In genomic region chr7:48154792-48155413, GRCh38 we compare ENCODE assay signal across 8 cellular contexts. TPM values are rescaled to one million over a fixed set of nuclear protein-coding genes. Genes with fewer than 3 reads are reported as not detected.
DNase-seq lines count a peak whose midpoint lies in the region; ATAC-seq and TF ChIP-seq lines count a peak whose summit lies in the region.

No MANE protein-coding gene starts in this region.

- no peaks in the 10 kb centered on the region for H3K9me3 ChIP-seq in Caco-2
- H3K9me3 ChIP-seq in hepatocyte (ENCODE audit: low read depth), result no peaks in the 10 kb centered on the region

- no peaks in the 10 kb centered on the region for H3K9me2 ChIP-seq in hepatocyte (replicated peaks; ENCODE audit: insufficient read depth)

- intact Hi-C loops in Caco-2 (cut with micrococcal nuclease; ENCODE audit: unreplicated experiment), result loop anchor here (1.0 to 2.0 kb wide), 5 partner anchors 15 to 210 kb away; partner anchors contain the start of gene UPP1

- H3K9me3 Mint-ChIP-seq in Caco-2 (ENCODE audit: unreplicated experiment) (no peaks in the 10 kb centered on the region), type B pancreatic cell (no peaks in the 10 kb centered on the region)
- H3K9me3 Mint-ChIP-seq in activated CD4-positive, alpha-beta memory T cell treated with anti-CD3 and anti-CD28 coated beads, Interleukin-2, amount 10 ng/mL, durations not matched to agents 7 days and 5 days, result no peaks in the 10 kb centered on the region

- H3K36me3 Mint-ChIP-seq in Caco-2 (ENCODE audit: insufficient read depth, unreplicated experiment) (no peaks in the 10 kb centered on the region), type B pancreatic cell (no peaks in the 10 kb centered on the region)
- no peaks in the 10 kb centered on the region for H3K36me3 Mint-ChIP-seq in activated CD4-positive, alpha-beta memory T cell treated with anti-CD3 and anti-CD28 coated beads, Interleukin-2, amount 10 ng/mL, durations not matched to agents 7 days and 5 days (ENCODE audit: low read depth)

- POLR2A ChIA-PET in Caco-2 (lab: Charles Lee), result no interaction called here
- POLR2A ChIA-PET in activated CD4-positive, alpha-beta memory T cell treated with anti-CD3 and anti-CD28 coated beads, Interleukin-2, amount 10 ng/mL, durations not matched to agents 7 days and 5 days (lab: Charles Lee), result interaction anchor here (1.8 kb wide), 1 partner anchor 210 kb away, joined by 11 read pairs; no protein-coding TSS in a partner anchor

- H3K27me3 Mint-ChIP-seq in Caco-2 (ENCODE audit: insufficient read depth, unreplicated experiment) (peaks cover 17% of the 10 kb centered on the region), type B pancreatic cell (peaks cover 26% of the 10 kb centered on the region)
- peaks cover 33% of the 10 kb centered on the region for H3K27me3 Mint-ChIP-seq in activated CD4-positive, alpha-beta memory T cell treated with anti-CD3 and anti-CD28 coated beads, Interleukin-2, amount 10 ng/mL, durations not matched to agents 7 days and 5 days

- DNase-seq in Caco-2, result peak; percentile 48 to 70
- DNase-seq in activated CD4-positive, alpha-beta memory T cell treated with anti-CD3 and anti-CD28 coated beads, Interleukin-2, amount 10 ng/mL, durations not matched to agents 7 days and 5 days, result peak; percentile 53
- DNase-seq in hepatocyte (ENCODE audit: low spot score), result peak; percentile 72
- no peak for DNase-seq in type B pancreatic cell (ENCODE audit: extremely low spot score, unreplicated experiment)
- DNase-seq in 8988T, result no peak
- DNase-seq in activated CD8-positive, alpha-beta memory T cell treated with anti-CD3 and anti-CD28 coated beads, Interleukin-2, amount 50 U/mL, for 48 hours, result no peak

- BruUV-seq in Caco-2 (replicated peaks; lab: Mats Ljungman, UMichigan), result no TSS peak

- no peak overlapping the region for H3K4me3 Mint-ChIP-seq in Caco-2 (ENCODE audit: unreplicated experiment)
- H3K4me3 Mint-ChIP-seq in activated CD4-positive, alpha-beta memory T cell treated with anti-CD3 and anti-CD28 coated beads, Interleukin-2, amount 10 ng/mL, durations not matched to agents 7 days and 5 days, result no peak overlapping the region
- H3K4me3 Mint-ChIP-seq in type B pancreatic cell, result no peak overlapping the region

- H3K79me2 ChIP-seq in hepatocyte, result no peaks in the 10 kb centered on the region

- no peak overlapping the region for H3K4me2 ChIP-seq in hepatocyte

- H3K4me1 Mint-ChIP-seq in Caco-2 (ENCODE audit: low read depth, unreplicated experiment) (peaks cover 6% of the 10 kb centered on the region), type B pancreatic cell (ENCODE audit: unreplicated experiment) (no peaks in the 10 kb centered on the region)
- peaks cover 2% of the 10 kb centered on the region for H3K4me1 Mint-ChIP-seq in activated CD4-positive, alpha-beta memory T cell treated with anti-CD3 and anti-CD28 coated beads, Interleukin-2, amount 10 ng/mL, durations not matched to agents 7 days and 5 days

- H3K27ac ChIP-seq in hepatocyte, result no peak overlapping the region

- H3K36me3 ChIP-seq in Caco-2 (ENCODE audit: control insufficient read depth, insufficient read depth, low read length), result no peaks in the 10 kb centered on the region
- H3K36me3 ChIP-seq in hepatocyte (replicated peaks; ENCODE audit: insufficient read depth, low read depth), result no peaks in the 10 kb centered on the region

- no peaks in the 10 kb centered on the region for H3K27me3 ChIP-seq in Caco-2 (replicated peaks; ENCODE audit: control insufficient read depth, insufficient read depth, low read length)
- H3K27me3 ChIP-seq in hepatocyte, result no peaks in the 10 kb centered on the region

- peak; percentile 68 to 81 for TF ChIP-seq CTCF in Caco-2 (IDR thresholded peaks at IDR 0.05; ENCODE audit: insufficient read depth in 1 of 2, low read depth in 1 of 2, low read length in 1 of 2, severe bottlenecking in 1 of 2, unreplicated experiment in 1 of 2)
- peak; percentile 88 for TF ChIP-seq CTCF in LNCAP (IDR thresholded peaks at IDR 0.05)
- peak; percentile 73 for TF ChIP-seq CTCF in hepatocyte (IDR thresholded peaks at IDR 0.05; ENCODE audit: poor library complexity)
- peak; percentile 80 for TF ChIP-seq CTCF in type B pancreatic cell (conservative IDR thresholded peaks at IDR 0.05)

- no peaks in the 10 kb centered on the region for H3K4me1 ChIP-seq in Caco-2
- no peaks in the 10 kb centered on the region for H3K4me1 ChIP-seq in hepatocyte (ENCODE audit: insufficient read depth)

- H3K4me3 ChIP-seq in Caco-2 (ENCODE audit: low read depth, low read length) (no peak overlapping the region), hepatocyte (no peak overlapping the region)

- 74% methylated on average over 8 of the region's 8 CpGs for WGBS in hepatocyte (ENCODE audit: low lambda C conversion rate, missing lambda C conversion rate)

- H3K27ac Mint-ChIP-seq in Caco-2 (ENCODE audit: unreplicated experiment), result no peak overlapping the region
- H3K27ac Mint-ChIP-seq in activated CD4-positive, alpha-beta memory T cell treated with anti-CD3 and anti-CD28 coated beads, Interleukin-2, amount 10 ng/mL, durations not matched to agents 7 days and 5 days, result no peak overlapping the region
- H3K27ac Mint-ChIP-seq in type B pancreatic cell, result no peak overlapping the region

- no peaks in the 10 kb centered on the region for H4K20me1 ChIP-seq in hepatocyte (ENCODE audit: insufficient read depth, poor library complexity, severe bottlenecking)

- CTCF ChIA-PET in Caco-2 (lab: Charles Lee), result interaction anchor here (0.6 to 1.4 kb wide), 12 partner anchors 11 to 303 kb away, joined by 3 to 19 read pairs (median 3); partner anchors contain the start of genes C7orf57 and UPP1
- CTCF ChIA-PET in activated CD4-positive, alpha-beta memory T cell treated with anti-CD3 and anti-CD28 coated beads, Interleukin-2, amount 10 ng/mL, durations not matched to agents 7 days and 5 days (lab: Charles Lee), result interaction anchor here (0.6 to 2.6 kb wide), 12 partner anchors 14 to 226 kb away, joined by 3 to 50 read pairs (median 4); partner anchors contain the start of gene PKD1L1

- no peak overlapping the region for H2AFZ ChIP-seq in hepatocyte

- ATAC-seq in GM18868 (IDR thresholded peaks at IDR 0.05; ENCODE audit: unreplicated experiment), result peak; percentile 73

RNA-seq across cellular contexts. Expression of gene ABCA13, which starts 16.4 kb away (rescaled TPM):
- 0.07 and 0.09 TPM in 2 replicates for total RNA-seq in Caco-2 (2022)
- total RNA-seq in activated CD4-positive, alpha-beta memory T cell treated with anti-CD3 and anti-CD28 coated beads, Interleukin-2, amount 10 ng/mL, durations not matched to agents 7 days and 5 days, result not detected
- 1.6 and 2.0 TPM in 2 replicates for total RNA-seq in hepatocyte
- polyA plus RNA-seq in hepatocyte, result 0.57 and 0.58 TPM in 2 replicates
- 0.60 and 2.2 TPM in 2 replicates for total RNA-seq in type B pancreatic cell (ENCODE audit: low replicate concordance)

Comparison
In these comparisons a context has a peak if more than half of its experiments do, and no peak if none do; other contexts are left out.
1. DNase-seq: peak in Caco-2 (2 of 2), activated CD4-positive, alpha-beta memory T cell treated with anti-CD3 and anti-CD28 coated beads, Interleukin-2, amount 10 ng/mL, durations not matched to agents 7 days and 5 days (single experiment) and hepatocyte (single experiment); none in type B pancreatic cell (single experiment), 8988T (single experiment) and activated CD8-positive, alpha-beta memory T cell treated with anti-CD3 and anti-CD28 coated beads, Interleukin-2, amount 50 U/mL, for 48 hours (single experiment).
2. Peak in every context shown above with its lines, with median percentiles within 50 percentile points of each other: CTCF ChIP-seq.